ENCODE assay signal across 8 cellular contexts in genomic region chr3:72719137-72719536, GRCh38.
"Had no signal": no experiment of that assay in that cellular context is flagged by ENCODE, and none has a peak within 500 bp of the region (broad histone marks: within the 10 kb centered on the region; RNA-seq: fewer than 3 reads in every experiment).

No MANE protein-coding gene starts in this region.

- H3K4me3 Mint-ChIP-seq: GM23338, H9, HFFc6, IgD-negative memory B cell had no signal

- H3K4me3 ChIP-seq: GM23338 had no signal

- H3K27ac Mint-ChIP-seq: GM23338, H9, HFFc6, IgD-negative memory B cell had no signal

- H2AFZ ChIP-seq: GM23338 had no signal

- FAIRE-seq: HepG2 had no signal

- H3K4me2 ChIP-seq: GM23338 had no signal

- DNase-seq: H9, HCEC 1CT, HFFc6, KG1 had no signal

- H3K27ac ChIP-seq: HL-60 had no signal

- ATAC-seq: GM23338, HepG2 had no signal
